1 cellular context compared by ENCODE assay signal in the genomic region with DNA sequence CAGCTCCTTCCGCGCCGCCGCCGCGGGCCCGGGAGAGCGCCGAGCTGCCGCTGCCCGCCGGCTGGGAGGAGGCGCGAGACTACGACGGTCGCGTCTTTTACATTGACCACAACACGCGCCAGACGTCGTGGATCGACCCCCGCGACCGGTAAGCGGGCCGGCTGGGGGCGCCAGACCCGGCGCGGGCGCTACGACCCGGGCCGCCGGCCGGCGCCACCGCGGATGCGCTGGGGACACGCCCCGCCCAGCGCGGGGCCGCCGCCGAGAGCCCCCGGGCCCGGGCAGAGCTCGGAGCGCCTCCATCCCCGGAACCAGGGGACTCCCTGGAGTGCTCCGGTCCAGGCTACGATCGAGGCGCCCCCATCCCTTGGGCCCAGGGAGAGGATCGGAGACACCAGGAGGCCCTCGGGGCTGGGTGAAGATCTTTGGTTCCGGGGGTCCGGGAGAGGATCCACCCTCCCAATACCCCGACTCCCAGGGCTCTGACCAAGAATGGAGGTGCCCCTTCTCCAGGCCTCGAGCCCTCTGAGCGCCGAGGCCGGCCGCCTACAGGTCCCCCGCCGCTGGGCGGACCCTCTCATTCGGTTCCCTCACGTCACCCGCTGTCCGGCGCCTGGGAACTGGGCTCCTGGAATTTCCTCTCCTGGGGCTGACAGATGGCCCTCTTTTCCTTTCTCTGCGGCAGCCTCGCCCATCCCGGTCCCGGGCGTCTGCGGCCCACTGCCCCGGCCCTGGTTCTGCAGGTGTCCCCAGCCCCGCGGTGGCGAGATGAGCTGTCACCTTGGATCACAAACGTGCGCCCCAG.
TF ChIP-seq lines count a peak whose summit lies in the region.

No MANE protein-coding gene starts in this region.

TF ChIP-seq in IMR-90, 13 proteins besides CTCF, POLR2A, EP300 and RAD21:
- peak; percentile 60; the same call in 1 of the 2 replicates for TF ChIP-seq CHD1 (IDR thresholded peaks at IDR 0.05; ENCODE audit: low read depth, low read length)
- no peak for TF ChIP-seq RCOR1 (IDR thresholded peaks at IDR 0.05; ENCODE audit: insufficient replicate concordance, low read length)
